1 cellular context compared by ENCODE assay signal in the genomic region with DNA sequence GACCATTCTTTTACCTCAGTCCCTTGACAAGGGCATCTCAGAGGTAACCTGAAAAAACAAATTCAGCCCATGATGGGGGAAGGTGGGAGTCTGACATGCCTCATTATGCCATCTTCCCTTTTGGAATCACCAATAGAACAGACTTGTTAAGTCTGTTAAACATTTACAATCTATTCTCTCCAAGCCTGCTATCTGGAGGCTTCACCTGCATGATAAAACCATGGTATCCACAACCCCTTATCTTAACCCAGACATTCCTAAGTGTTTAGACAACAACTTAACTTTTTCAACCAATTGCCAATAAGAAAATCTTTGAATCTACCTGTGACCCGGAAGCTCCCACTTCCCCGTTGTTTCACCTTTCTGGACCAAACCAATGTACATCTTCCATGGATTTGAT.
TF ChIP-seq lines count a peak whose summit lies in the region.

No MANE protein-coding gene starts in this region.

TF ChIP-seq in K562, 482 proteins besides CTCF, POLR2A, EP300 and RAD21 (continued from another document and continues in another):
- TF ChIP-seq, protein P1, sequence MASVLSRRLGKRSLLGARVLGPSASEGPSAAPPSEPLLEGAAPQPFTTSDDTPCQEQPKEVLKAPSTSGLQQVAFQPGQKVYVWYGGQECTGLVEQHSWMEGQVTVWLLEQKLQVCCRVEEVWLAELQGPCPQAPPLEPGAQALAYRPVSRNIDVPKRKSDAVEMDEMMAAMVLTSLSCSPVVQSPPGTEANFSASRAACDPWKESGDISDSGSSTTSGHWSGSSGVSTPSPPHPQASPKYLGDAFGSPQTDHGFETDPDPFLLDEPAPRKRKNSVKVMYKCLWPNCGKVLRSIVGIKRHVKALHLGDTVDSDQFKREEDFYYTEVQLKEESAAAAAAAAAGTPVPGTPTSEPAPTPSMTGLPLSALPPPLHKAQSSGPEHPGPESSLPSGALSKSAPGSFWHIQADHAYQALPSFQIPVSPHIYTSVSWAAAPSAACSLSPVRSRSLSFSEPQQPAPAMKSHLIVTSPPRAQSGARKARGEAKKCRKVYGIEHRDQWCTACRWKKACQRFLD (CRISPR knock-in tag; IDR thresholded peaks at IDR 0.05), result no peak
- TF ChIP-seq TRIM28 (IDR thresholded peaks at IDR 0.05) (no peak), GTF2A2 (tag; IDR thresholded peaks at IDR 0.05) (no peak), ZNF444 (CRISPR knock-in tag; IDR thresholded peaks at IDR 0.05) (no peak), DNMT1 (IDR thresholded peaks at IDR 0.05) (no peak), CBFA2T2 (conservative IDR thresholded peaks at IDR 0.05) (peak; percentile 84), TRIM24 (IDR thresholded peaks at IDR 0.05) (peak; percentile 76 to 83), TAL1 (IDR thresholded peaks at IDR 0.05) (peak; percentile 87), ZNF197 (CRISPR knock-in tag; IDR thresholded peaks at IDR 0.05; ENCODE audit: low read depth) (no peak), STAT5A (IDR thresholded peaks at IDR 0.05; ENCODE audit: borderline replicate concordance, low read length) (peak; percentile 61; the same call in 1 of the 2 replicates), HCFC1 (IDR thresholded peaks at IDR 0.05; ENCODE audit: low read depth, low read length) (no peak), ZNF408 (CRISPR knock-in tag; IDR thresholded peaks at IDR 0.05; ENCODE audit: low read depth) (no peak), ZZZ3 (IDR thresholded peaks at IDR 0.05) (no peak), CBFB (CRISPR knock-in tag; IDR thresholded peaks at IDR 0.05) (no peak), TSC22D4 (tag; IDR thresholded peaks at IDR 0.05) (no peak), RHOXF2B (CRISPR knock-in tag; conservative IDR thresholded peaks at IDR 0.05) (no peak), NR2C1 (IDR thresholded peaks at IDR 0.05) (no peak), NR2C1 (tag; IDR thresholded peaks at IDR 0.05) (no peak), ZNF212 (CRISPR knock-in tag; IDR thresholded peaks at IDR 0.05) (no peak), MXI1 (IDR thresholded peaks at IDR 0.05; ENCODE audit: low read depth, low read length) (no peak), TCFL5 (CRISPR knock-in tag; conservative IDR thresholded peaks at IDR 0.05) (no peak), JUND (IDR thresholded peaks at IDR 0.05; ENCODE audit: borderline replicate concordance, low read depth, low read length) (peak; percentile 17; the same call in 1 of the 2 replicates), JUND (tag; IDR thresholded peaks at IDR 0.05; ENCODE audit: borderline replicate concordance, low read depth, low read length) (no peak), CREBBP (IDR thresholded peaks at IDR 0.05; ENCODE audit: low read depth, low read length) (no peak), KDM5B (IDR thresholded peaks at IDR 0.05; ENCODE audit: insufficient replicate concordance, low read depth, low read length) (no peak), SREBF1 (IDR thresholded peaks at IDR 0.05; ENCODE audit: borderline replicate concordance, low read depth, low read length) (no peak), SPI1 (IDR thresholded peaks at IDR 0.05; ENCODE audit: borderline replicate concordance, low read depth, low read length) (no peak), STAT5B (CRISPR knock-in tag; IDR thresholded peaks at IDR 0.05) (no peak), MTA3 (IDR thresholded peaks at IDR 0.05; ENCODE audit: borderline replicate concordance) (no peak), ILF3 (IDR thresholded peaks at IDR 0.05; ENCODE audit: borderline replicate concordance) (no peak), POLR2AphosphoS5 (IDR thresholded peaks at IDR 0.05; ENCODE audit: control insufficient read depth, insufficient read depth, low read depth, low read length) (peak; percentile 26; the same call in 1 of the 2 replicates), TCF3 (CRISPR knock-in tag; IDR thresholded peaks at IDR 0.05) (peak; percentile 84), CHD4 (IDR thresholded peaks at IDR 0.05; ENCODE audit: insufficient read depth, insufficient replicate concordance, low read depth, low read length, poor library complexity, severe bottlenecking) (no peak), CCNT2 (IDR thresholded peaks at IDR 0.05; ENCODE audit: borderline replicate concordance, extremely low read depth, insufficient read length, low read depth, low read length) (no peak), KLF16 (IDR thresholded peaks at IDR 0.05) (0 out of 2 replicates have a peak, but pooled peaks have one; percentile 70), RCOR1 (IDR thresholded peaks at IDR 0.05; ENCODE audit: borderline replicate concordance in 1 of 2, low read depth in 2 of 2, low read length in 2 of 2) (peak in 1 of 2 experiments; percentile 75; a peak in 2 of 4 replicates), ZNF124 (CRISPR knock-in tag; IDR thresholded peaks at IDR 0.05) (no peak), MCM5 (IDR thresholded peaks at IDR 0.05; ENCODE audit: low read depth) (no peak), TAF9B (IDR thresholded peaks at IDR 0.05; ENCODE audit: partially characterized antibody) (no peak), ETS2 (tag; IDR thresholded peaks at IDR 0.05; ENCODE audit: borderline replicate concordance, poor library complexity, severe bottlenecking) (no peak), EP400 (IDR thresholded peaks at IDR 0.05) (no peak), FOXM1 (IDR thresholded peaks at IDR 0.05; ENCODE audit: low read depth) (peak; percentile 68), FOXM1 (CRISPR knock-in tag; IDR thresholded peaks at IDR 0.05; ENCODE audit: low read depth) (no peak), PML (IDR thresholded peaks at IDR 0.05; ENCODE audit: low read length) (peak; percentile 78; the same call in 1 of the 2 replicates), PHF21A (IDR thresholded peaks at IDR 0.05; ENCODE audit: borderline replicate concordance, low read depth) (no peak), U2AF1 (optimal IDR thresholded peaks at IDR 0.05; ENCODE audit: low read depth, low read length) (no peak), NCOR1 (IDR thresholded peaks at IDR 0.05) (peak; percentile 78), PTRF (tag; IDR thresholded peaks at IDR 0.05) (no peak), TEAD4 (IDR thresholded peaks at IDR 0.05; ENCODE audit: low read length) (peak; percentile 95), TEAD4 (CRISPR knock-in tag; IDR thresholded peaks at IDR 0.05; ENCODE audit: borderline replicate concordance) (no peak)
- TF ChIP-seq, protein P2, sequence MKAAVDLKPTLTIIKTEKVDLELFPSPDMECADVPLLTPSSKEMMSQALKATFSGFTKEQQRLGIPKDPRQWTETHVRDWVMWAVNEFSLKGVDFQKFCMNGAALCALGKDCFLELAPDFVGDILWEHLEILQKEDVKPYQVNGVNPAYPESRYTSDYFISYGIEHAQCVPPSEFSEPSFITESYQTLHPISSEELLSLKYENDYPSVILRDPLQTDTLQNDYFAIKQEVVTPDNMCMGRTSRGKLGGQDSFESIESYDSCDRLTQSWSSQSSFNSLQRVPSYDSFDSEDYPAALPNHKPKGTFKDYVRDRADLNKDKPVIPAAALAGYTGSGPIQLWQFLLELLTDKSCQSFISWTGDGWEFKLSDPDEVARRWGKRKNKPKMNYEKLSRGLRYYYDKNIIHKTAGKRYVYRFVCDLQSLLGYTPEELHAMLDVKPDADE (conservative IDR thresholded peaks at IDR 0.05; ENCODE audit: control insufficient read depth, low read depth, low read length), result no peak
- TF ChIP-seq, protein P3, sequence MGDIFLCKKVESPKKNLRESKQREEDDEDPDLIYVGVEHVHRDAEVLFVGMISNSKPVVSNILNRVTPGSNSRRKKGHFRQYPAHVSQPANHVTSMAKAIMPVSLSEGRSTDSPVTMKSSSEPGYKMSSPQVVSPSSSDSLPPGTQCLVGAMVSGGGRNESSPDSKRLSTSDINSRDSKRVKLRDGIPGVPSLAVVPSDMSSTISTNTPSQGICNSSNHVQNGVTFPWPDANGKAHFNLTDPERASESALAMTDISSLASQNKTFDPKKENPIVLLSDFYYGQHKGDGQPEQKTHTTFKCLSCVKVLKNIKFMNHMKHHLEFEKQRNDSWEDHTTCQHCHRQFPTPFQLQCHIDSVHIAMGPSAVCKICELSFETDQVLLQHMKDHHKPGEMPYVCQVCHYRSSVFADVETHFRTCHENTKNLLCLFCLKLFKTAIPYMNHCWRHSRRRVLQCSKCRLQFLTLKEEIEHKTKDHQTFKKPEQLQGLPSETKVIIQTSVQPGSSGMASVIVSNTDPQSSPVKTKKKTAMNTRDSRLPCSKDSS (IDR thresholded peaks at IDR 0.05; ENCODE audit: low read depth, partially characterized antibody), result no peak
- TF ChIP-seq, protein P4, sequence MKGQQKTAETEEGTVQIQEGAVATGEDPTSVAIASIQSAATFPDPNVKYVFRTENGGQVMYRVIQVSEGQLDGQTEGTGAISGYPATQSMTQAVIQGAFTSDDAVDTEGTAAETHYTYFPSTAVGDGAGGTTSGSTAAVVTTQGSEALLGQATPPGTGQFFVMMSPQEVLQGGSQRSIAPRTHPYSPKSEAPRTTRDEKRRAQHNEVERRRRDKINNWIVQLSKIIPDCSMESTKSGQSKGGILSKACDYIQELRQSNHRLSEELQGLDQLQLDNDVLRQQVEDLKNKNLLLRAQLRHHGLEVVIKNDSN (CRISPR knock-in tag; IDR thresholded peaks at IDR 0.05), result no peak
- TF ChIP-seq, protein P5, sequence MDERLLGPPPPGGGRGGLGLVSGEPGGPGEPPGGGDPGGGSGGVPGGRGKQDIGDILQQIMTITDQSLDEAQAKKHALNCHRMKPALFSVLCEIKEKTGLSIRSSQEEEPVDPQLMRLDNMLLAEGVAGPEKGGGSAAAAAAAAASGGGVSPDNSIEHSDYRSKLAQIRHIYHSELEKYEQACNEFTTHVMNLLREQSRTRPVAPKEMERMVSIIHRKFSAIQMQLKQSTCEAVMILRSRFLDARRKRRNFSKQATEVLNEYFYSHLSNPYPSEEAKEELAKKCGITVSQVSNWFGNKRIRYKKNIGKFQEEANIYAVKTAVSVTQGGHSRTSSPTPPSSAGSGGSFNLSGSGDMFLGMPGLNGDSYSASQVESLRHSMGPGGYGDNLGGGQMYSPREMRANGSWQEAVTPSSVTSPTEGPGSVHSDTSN (CRISPR knock-in tag; IDR thresholded peaks at IDR 0.05; ENCODE audit: low read depth), result no peak
- TF ChIP-seq, protein P5 (tag; conservative IDR thresholded peaks at IDR 0.05; ENCODE audit: low read depth), result no peak
- TF ChIP-seq, protein P6, sequence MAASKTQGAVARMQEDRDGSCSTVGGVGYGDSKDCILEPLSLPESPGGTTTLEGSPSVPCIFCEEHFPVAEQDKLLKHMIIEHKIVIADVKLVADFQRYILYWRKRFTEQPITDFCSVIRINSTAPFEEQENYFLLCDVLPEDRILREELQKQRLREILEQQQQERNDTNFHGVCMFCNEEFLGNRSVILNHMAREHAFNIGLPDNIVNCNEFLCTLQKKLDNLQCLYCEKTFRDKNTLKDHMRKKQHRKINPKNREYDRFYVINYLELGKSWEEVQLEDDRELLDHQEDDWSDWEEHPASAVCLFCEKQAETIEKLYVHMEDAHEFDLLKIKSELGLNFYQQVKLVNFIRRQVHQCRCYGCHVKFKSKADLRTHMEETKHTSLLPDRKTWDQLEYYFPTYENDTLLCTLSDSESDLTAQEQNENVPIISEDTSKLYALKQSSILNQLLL (CRISPR knock-in tag; IDR thresholded peaks at IDR 0.05; ENCODE audit: borderline replicate concordance), result no peak
- TF ChIP-seq, protein P7, sequence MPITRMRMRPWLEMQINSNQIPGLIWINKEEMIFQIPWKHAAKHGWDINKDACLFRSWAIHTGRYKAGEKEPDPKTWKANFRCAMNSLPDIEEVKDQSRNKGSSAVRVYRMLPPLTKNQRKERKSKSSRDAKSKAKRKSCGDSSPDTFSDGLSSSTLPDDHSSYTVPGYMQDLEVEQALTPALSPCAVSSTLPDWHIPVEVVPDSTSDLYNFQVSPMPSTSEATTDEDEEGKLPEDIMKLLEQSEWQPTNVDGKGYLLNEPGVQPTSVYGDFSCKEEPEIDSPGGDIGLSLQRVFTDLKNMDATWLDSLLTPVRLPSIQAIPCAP (CRISPR knock-in tag; IDR thresholded peaks at IDR 0.05; ENCODE audit: borderline replicate concordance), result no peak
- TF ChIP-seq, protein P8, sequence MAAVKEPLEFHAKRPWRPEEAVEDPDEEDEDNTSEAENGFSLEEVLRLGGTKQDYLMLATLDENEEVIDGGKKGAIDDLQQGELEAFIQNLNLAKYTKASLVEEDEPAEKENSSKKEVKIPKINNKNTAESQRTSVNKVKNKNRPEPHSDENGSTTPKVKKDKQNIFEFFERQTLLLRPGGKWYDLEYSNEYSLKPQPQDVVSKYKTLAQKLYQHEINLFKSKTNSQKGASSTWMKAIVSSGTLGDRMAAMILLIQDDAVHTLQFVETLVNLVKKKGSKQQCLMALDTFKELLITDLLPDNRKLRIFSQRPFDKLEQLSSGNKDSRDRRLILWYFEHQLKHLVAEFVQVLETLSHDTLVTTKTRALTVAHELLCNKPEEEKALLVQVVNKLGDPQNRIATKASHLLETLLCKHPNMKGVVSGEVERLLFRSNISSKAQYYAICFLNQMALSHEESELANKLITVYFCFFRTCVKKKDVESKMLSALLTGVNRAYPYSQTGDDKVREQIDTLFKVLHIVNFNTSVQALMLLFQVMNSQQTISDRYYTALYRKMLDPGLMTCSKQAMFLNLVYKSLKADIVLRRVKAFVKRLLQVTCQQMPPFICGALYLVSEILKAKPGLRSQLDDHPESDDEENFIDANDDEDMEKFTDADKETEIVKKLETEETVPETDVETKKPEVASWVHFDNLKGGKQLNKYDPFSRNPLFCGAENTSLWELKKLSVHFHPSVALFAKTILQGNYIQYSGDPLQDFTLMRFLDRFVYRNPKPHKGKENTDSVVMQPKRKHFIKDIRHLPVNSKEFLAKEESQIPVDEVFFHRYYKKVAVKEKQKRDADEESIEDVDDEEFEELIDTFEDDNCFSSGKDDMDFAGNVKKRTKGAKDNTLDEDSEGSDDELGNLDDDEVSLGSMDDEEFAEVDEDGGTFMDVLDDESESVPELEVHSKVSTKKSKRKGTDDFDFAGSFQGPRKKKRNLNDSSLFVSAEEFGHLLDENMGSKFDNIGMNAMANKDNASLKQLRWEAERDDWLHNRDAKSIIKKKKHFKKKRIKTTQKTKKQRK (IDR thresholded peaks at IDR 0.05; ENCODE audit: borderline replicate concordance, low read depth, low read length), result no peak
- TF ChIP-seq, protein P9, sequence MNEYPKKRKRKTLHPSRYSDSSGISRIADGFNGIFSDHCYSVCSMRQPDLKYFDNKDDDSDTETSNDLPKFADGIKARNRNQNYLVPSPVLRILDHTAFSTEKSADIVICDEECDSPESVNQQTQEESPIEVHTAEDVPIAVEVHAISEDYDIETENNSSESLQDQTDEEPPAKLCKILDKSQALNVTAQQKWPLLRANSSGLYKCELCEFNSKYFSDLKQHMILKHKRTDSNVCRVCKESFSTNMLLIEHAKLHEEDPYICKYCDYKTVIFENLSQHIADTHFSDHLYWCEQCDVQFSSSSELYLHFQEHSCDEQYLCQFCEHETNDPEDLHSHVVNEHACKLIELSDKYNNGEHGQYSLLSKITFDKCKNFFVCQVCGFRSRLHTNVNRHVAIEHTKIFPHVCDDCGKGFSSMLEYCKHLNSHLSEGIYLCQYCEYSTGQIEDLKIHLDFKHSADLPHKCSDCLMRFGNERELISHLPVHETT (CRISPR knock-in tag; conservative IDR thresholded peaks at IDR 0.05 in 1 of 2, IDR thresholded peaks at IDR 0.05 in 1 of 2), result no peak
